ENCODE assay signal across 1 cellular context in the genomic region with DNA sequence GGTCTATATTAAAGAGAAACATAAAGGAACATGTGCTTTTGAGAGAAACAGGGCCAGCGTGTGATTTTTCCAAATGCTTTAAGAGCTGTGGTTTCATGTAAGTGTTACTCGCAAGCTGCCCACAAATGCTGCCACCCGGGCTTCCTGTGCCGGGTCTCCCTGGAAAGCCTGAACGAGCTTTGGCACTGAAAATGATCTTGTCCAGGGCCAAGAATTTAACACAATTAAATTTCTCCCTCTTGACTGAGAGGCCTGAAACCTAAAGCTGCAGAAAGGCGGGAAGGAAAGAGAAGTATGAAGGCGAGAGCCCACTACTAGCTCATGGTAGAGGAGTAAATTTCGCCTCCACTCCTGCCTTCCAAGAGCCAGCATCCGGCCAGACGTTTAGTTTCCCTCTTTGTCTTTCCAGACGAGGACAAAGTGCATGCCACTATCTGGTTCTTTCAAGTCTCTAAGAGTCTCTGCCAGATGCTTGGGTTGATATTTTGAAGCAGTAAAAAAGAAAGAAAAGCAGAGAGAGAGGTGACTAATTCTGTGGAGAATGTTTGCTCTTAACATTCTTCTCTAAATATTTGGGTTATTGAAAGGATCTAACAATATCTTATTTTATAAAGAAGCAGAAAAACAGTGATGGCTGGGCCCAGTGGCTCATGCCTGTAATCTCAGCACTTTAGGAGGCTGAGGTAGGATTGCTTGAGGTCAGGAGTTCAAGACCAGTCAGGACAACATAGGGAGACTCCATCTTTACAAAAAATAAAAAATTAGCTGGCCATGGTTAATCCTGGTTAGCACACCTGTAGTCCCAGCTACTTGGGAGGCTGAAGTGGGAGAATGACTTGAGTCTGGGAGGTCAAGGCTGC.
TF ChIP-seq lines count a peak whose summit lies in the region.

No MANE protein-coding gene starts in this region.

TF ChIP-seq in IMR-90, 13 proteins besides CTCF, POLR2A, EP300 and RAD21:
- no peak for TF ChIP-seq MAFK (IDR thresholded peaks at IDR 0.05; ENCODE audit: low read depth, low read length)
- TF ChIP-seq MAZ (IDR thresholded peaks at IDR 0.05; ENCODE audit: borderline replicate concordance, low read depth, low read length), result no peak
- no peak for TF ChIP-seq NFE2L2 (IDR thresholded peaks at IDR 0.05; ENCODE audit: low read depth, low read length)
- TF ChIP-seq BHLHE40 (IDR thresholded peaks at IDR 0.05; ENCODE audit: low read depth, low read length), result no peak
- peak; percentile 36; the same call in 1 of the 2 replicates for TF ChIP-seq FOS (IDR thresholded peaks at IDR 0.05; ENCODE audit: low read depth, low read length)
